Comparison of ENCODE assay signal across 11 cellular contexts in the genomic region with DNA sequence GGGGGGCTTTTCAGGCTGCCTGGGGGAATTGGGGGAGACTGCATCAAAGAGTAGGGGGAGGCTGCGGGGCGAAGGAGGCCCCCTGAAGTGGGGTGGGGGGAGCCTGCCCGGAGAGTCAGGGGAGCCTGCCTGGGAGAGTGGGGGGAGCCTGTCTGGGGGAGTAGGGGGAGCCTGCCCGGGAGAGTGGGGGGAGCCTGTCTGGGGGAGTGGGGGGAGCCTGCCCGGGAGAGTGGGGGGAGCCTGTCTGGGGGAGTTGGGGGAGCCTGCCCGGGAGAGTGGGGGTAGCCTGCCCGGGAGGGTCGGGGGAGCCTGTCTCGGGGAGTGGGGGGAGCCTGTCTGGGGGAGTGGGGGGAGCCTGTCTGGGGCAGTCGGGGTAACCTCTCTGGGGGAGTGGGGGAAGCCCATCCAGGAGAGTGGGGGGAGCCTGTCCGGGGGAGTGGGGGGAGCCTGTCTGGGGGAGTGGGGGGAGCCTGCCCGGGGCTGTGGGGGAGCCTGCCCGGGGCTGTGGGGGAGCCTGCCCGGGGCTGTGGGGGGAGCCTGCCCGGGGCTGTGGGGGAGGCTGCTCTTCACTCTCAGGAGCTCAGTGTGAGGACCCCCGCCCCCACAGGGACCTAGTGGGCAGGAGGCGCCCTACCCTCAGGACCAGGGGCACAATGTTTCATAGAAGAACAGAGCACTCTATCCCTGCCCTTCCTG. TPM values are rescaled to one million over a fixed set of nuclear protein-coding genes. Genes with fewer than 3 reads are reported as not detected.
DNase-seq lines count a peak whose midpoint lies in the region; ATAC-seq, FAIRE-seq and TF ChIP-seq lines count a peak whose summit lies in the region.
"Had no signal": no experiment of that assay in that cellular context is flagged by ENCODE, and none has a peak within 500 bp of the region (broad histone marks: within the 10 kb centered on the region; RNA-seq: fewer than 3 reads in every experiment).

No MANE protein-coding gene starts in this region.

- H4K20me1 ChIP-seq in astrocyte (ENCODE audit: insufficient read depth, low read length), result no peaks in the 10 kb centered on the region

- no peak for FAIRE-seq in astrocyte (lab: Jason Lieb, UNC)

- H3K79me2 ChIP-seq in astrocyte (ENCODE audit: insufficient read depth, low read length), result no peaks in the 10 kb centered on the region

- H3K27me3 Mint-ChIP-seq in MCF 10A (ENCODE audit: insufficient read depth, unreplicated experiment), result no peaks in the 10 kb centered on the region
- peaks cover 30% of the 10 kb centered on the region for H3K27me3 Mint-ChIP-seq in astrocyte (ENCODE audit: low read depth, unreplicated experiment)

- no peaks in the 10 kb centered on the region for H3K36me3 Mint-ChIP-seq in MCF 10A (ENCODE audit: insufficient read depth, unreplicated experiment)
- H3K36me3 Mint-ChIP-seq in astrocyte (ENCODE audit: low read depth, unreplicated experiment), result no peaks in the 10 kb centered on the region

- H3K4me3 Mint-ChIP-seq in MCF 10A (ENCODE audit: unreplicated experiment) (no peak overlapping the region), astrocyte (ENCODE audit: unreplicated experiment) (no peak overlapping the region)

- DNase-seq in breast epithelium (ENCODE audit: low spot score in 2 of 2), result no peak
- no peak for DNase-seq in MCF 10A (ENCODE audit: unreplicated experiment)
- no peak for DNase-seq in astrocyte (ENCODE audit: low read depth)
- DNase-seq in transverse colon, result no peak
- no peak for DNase-seq in activated effector memory CD4-positive, alpha-beta T cell treated with Interleukin-2 at 50 U/mL for 16 hours
- no peak for DNase-seq in posterior vena cava (ENCODE audit: low spot score)
- DNase-seq: activated CD4-positive, alpha-beta T cell treated with anti-CD3 and anti-CD28 coated beads for 4 hours; C1 segment of cervical spinal cord; PC-9 had no signal

- no TSS peak for BruUV-seq in MCF 10A (replicated peaks; lab: Mats Ljungman, UMichigan)

- CTCF ChIA-PET in MCF 10A (lab: Yijun Ruan, JAX), result interaction anchor here (0.7 kb wide), 1 partner anchor 511 kb away, joined by 3 read pairs; no protein-coding TSS in a partner anchor

- no peaks in the 10 kb centered on the region for H3K4me1 Mint-ChIP-seq in MCF 10A (ENCODE audit: insufficient read depth, unreplicated experiment)
- no peaks in the 10 kb centered on the region for H3K4me1 Mint-ChIP-seq in astrocyte (ENCODE audit: low read depth, unreplicated experiment)

- H3K36me3 ChIP-seq in breast epithelium (no peaks in the 10 kb centered on the region), astrocyte (ENCODE audit: insufficient read depth, low read length) (no peaks in the 10 kb centered on the region), mucosa of stomach (ENCODE audit: control insufficient read depth, insufficient read depth, low read length) (no peaks in the 10 kb centered on the region), transverse colon (no peaks in the 10 kb centered on the region)

- H2AFZ ChIP-seq in astrocyte (ENCODE audit: low read depth, low read length), result no peak overlapping the region
- H2AFZ ChIP-seq: PC-9 had no signal

- H3K27ac ChIP-seq in breast epithelium (no peak overlapping the region), astrocyte (ENCODE audit: low read depth, low read length) (no peak overlapping the region), transverse colon (no peak overlapping the region)
- H3K27ac ChIP-seq: PC-9 had no signal

- POLR2A ChIA-PET in MCF 10A (lab: Yijun Ruan, JAX), result interaction anchor here (0.7 kb wide), 1 partner anchor 10 kb away, joined by 4 read pairs; no protein-coding TSS in a partner anchor

- no peak for TF ChIP-seq POLR2A in breast epithelium (IDR thresholded peaks at IDR 0.05)
- no peak for TF ChIP-seq POLR2A in transverse colon (IDR thresholded peaks at IDR 0.05)

- H3K4me2 ChIP-seq in astrocyte (ENCODE audit: low read length), result peak overlapping the region; percentile 75

- no peak for ATAC-seq in HG03571 (IDR thresholded peaks at IDR 0.05; ENCODE audit: unreplicated experiment)

- no peak for TF ChIP-seq EP300 in transverse colon (IDR thresholded peaks at IDR 0.05; ENCODE audit: low read depth)

- H3K27me3 ChIP-seq in breast epithelium, result no peaks in the 10 kb centered on the region
- peaks cover 11% of the 10 kb centered on the region for H3K27me3 ChIP-seq in astrocyte (ENCODE audit: insufficient read depth, low read length)
- peaks cover 7% of the 10 kb centered on the region for H3K27me3 ChIP-seq in mucosa of stomach (ENCODE audit: control insufficient read depth, insufficient read depth, low read length)
- peaks cover 16% of the 10 kb centered on the region for H3K27me3 ChIP-seq in transverse colon

- H3K27ac Mint-ChIP-seq in MCF 10A (ENCODE audit: low read depth, unreplicated experiment) (no peak overlapping the region), astrocyte (ENCODE audit: unreplicated experiment) (no peak overlapping the region)

- H3K9me3 ChIP-seq in breast epithelium (no peaks in the 10 kb centered on the region), astrocyte (ENCODE audit: insufficient read depth, low read depth, low read length) (no peaks in the 10 kb centered on the region), mucosa of stomach (ENCODE audit: control insufficient read depth, low read length) (no peaks in the 10 kb centered on the region), transverse colon (no peaks in the 10 kb centered on the region)

- H3K9me3 Mint-ChIP-seq in MCF 10A (ENCODE audit: unreplicated experiment), result no peaks in the 10 kb centered on the region
- H3K9me3 Mint-ChIP-seq in astrocyte (ENCODE audit: unreplicated experiment), result peaks cover 5% of the 10 kb centered on the region

- no peak overlapping the region for H3K9ac ChIP-seq in astrocyte (ENCODE audit: low read length)
- peak overlapping the region; percentile 64 for H3K9ac ChIP-seq in mucosa of stomach (ENCODE audit: low read length)

- WGBS in transverse colon (ENCODE audit: low coverage in 1 of 2), 2 donors, result 53% methylated on average over 3 of the region's 17 CpGs; no CpG with 5 or more reads in 1 of the 2 donors

- H3K4me1 ChIP-seq in breast epithelium, result no peaks in the 10 kb centered on the region
- no peaks in the 10 kb centered on the region for H3K4me1 ChIP-seq in astrocyte (ENCODE audit: insufficient read depth, low read length)
- H3K4me1 ChIP-seq in mucosa of stomach (ENCODE audit: control insufficient read depth, insufficient read depth, low read length), result peaks cover 14% of the 10 kb centered on the region
- peaks cover 6 to 20% (median 15%) of the 10 kb centered on the region in 4 donors for H3K4me1 ChIP-seq in transverse colon

- TF ChIP-seq CTCF in breast epithelium (IDR thresholded peaks at IDR 0.05) (no peak), MCF 10A (IDR thresholded peaks at IDR 0.05; ENCODE audit: unreplicated experiment) (no peak), astrocyte (IDR thresholded peaks at IDR 0.05; ENCODE audit: insufficient read depth, low read depth, low read length) (no peak), transverse colon (IDR thresholded peaks at IDR 0.05) (no peak)

- intact Hi-C loops in breast epithelium (cut with DNase I; ENCODE audit: low total_unique reads), result no loop called here
- intact Hi-C loops in MCF 10A (cut with micrococcal nuclease), result no loop called here
- intact Hi-C loops in transverse colon (cut with DNase I; ENCODE audit: low total_unique reads), result no loop called here
- intact Hi-C loops in posterior vena cava (cut with DNase I), result no loop called here

- peak overlapping the region; percentile 31 to 63 (median 43) for H3K4me3 ChIP-seq in breast epithelium
- H3K4me3 ChIP-seq in astrocyte (ENCODE audit: insufficient read depth, low read depth, low read length), result no peak overlapping the region
- H3K4me3 ChIP-seq in mucosa of stomach (ENCODE audit: low read length), result peak overlapping the region; percentile 43
- H3K4me3 ChIP-seq in transverse colon, result peak overlapping the region in 3 of 4 donors; percentile 16 to 43 (median 18)

- in situ Hi-C loops in transverse colon (cut with MboI; ENCODE audit: low pct_ligation_motif_present in 1 of 4, low pct_unique_long_range_greater_than_20kb in 1 of 4, low sequenced_read_pairs in 3 of 4), result no loop called here

RNA-seq across cellular contexts. Expression of a gene that starts 6.5 kb away (rescaled TPM):
- total RNA-seq in breast epithelium, result 10 to 100 TPM in 2 of 3 donors, 1 to 10 TPM in 1; 1.1 to 12.0 (median 10.2) TPM
- 0.07 and 0.39 TPM in 2 replicates for total RNA-seq in MCF 10A (2022)
- 0.07 TPM in 1 of 2 replicates, not detected in the other for total RNA-seq in astrocyte
- 10 to 100 TPM in 3 of 4 donors, 1 to 10 TPM in 1; 4.9 to 33.2 (median 23.7) TPM for total RNA-seq in transverse colon
- 1 to 10 TPM in 1 of 2 donors, under 1 TPM in 1; 0.10 to 1.2 TPM for total RNA-seq in posterior vena cava
